18 cellular contexts compared by ENCODE assay signal in genomic region chr16:83113811-83114210, GRCh38.
"Had no signal": no experiment of that assay in that cellular context is flagged by ENCODE, and none has a peak within 500 bp of the region (broad histone marks: within the 10 kb centered on the region; RNA-seq: fewer than 3 reads in every experiment).

No MANE protein-coding gene starts in this region.

- DNase-seq: activated B cell treated with CpG ODN at 0.5 μM for 24 hours; activated CD4-positive, alpha-beta T cell treated with anti-CD3 and anti-CD28 coated beads for 1 hour; activated gamma-delta T cell treated with Interleukin-2 at 50 U/mL for 16 hours; activated naive CD4-positive, alpha-beta T cell treated with anti-CD3 and anti-CD28 coated beads, Interleukin-2, amount 10 ng/mL, durations not matched to agents 7 days and 5 days; activated naive CD8-positive, alpha-beta T cell treated with anti-CD3 and anti-CD28 coated beads, Interleukin-2, amount 10 ng/mL, durations not matched to agents 7 days and 5 days; activated T-cell treated with anti-CD3 and anti-CD28 coated beads for 4 hours; activated T-cell treated with anti-CD3 and anti-CD28 coated beads, Interleukin-2, amount 50 U/mL, for 48 hours; cerebellar nuclear complex; MG63; NCI-H1105 treated with DMSO at 0.1 percent for 48 hours; NCI-H146; NCI-H2171; NCI-H2227 treated with DMSO at 0.1 percent for 48 hours; NCI-H446 treated with DMSO at 0.1 percent for 48 hours; NCI-H748 treated with DMSO at 0.1 percent for 48 hours; T-cell; T1000 had no signal

- ATAC-seq: Right ventricle myocardium inferior, T-cell had no signal
